Comparison of ENCODE assay signal across 12 cellular contexts in genomic region chr6:168603234-168603633, GRCh38.
A peak's percentile ranks its signal among the peaks of the same experiment; 100 is the strongest.
DNase-seq lines count a peak whose midpoint lies in the region; TF ChIP-seq lines count a peak whose summit lies in the region.
"Had no signal": no experiment of that assay in that cellular context is flagged by ENCODE, and none has a peak within 500 bp of the region (broad histone marks: within the 10 kb centered on the region; RNA-seq: fewer than 3 reads in every experiment).

No MANE protein-coding gene starts in this region.

- H3K4me3 Mint-ChIP-seq in glutamatergic neuron (ENCODE audit: unreplicated experiment): peak overlapping the region; percentile 27
- H3K4me3 Mint-ChIP-seq: CD8-positive, alpha-beta memory T cell had no signal

- DNase-seq in NCI-H2171 (lab: John Stamatoyannopoulos, UW): peak; percentile 76
- DNase-seq in NCI-H524 (lab: John Stamatoyannopoulos, UW): peak; percentile 85 to 95
- DNase-seq in glutamatergic neuron: peak; percentile 60
- DNase-seq in testis: peak; percentile 5
- no peak for DNase-seq in MV-4-11 (lab: John Stamatoyannopoulos, UW)
- no peak for DNase-seq in NCI-H526 (lab: John Stamatoyannopoulos, UW)
- no peak for DNase-seq in esophagus muscularis mucosa (ENCODE audit: extremely low spot score)
- DNase-seq: Caco-2; CD8-positive, alpha-beta memory T cell; GM23248 had no signal

- no peak for TF ChIP-seq CTCF in glutamatergic neuron (IDR thresholded peaks at IDR 0.05; ENCODE audit: partially characterized antibody, unreplicated experiment)
- TF ChIP-seq CTCF in testis (IDR thresholded peaks at IDR 0.05): no peak
- TF ChIP-seq CTCF in esophagus muscularis mucosa (IDR thresholded peaks at IDR 0.05): no peak

- no peak overlapping the region for H3K27ac ChIP-seq in testis
- H3K27ac ChIP-seq in esophagus muscularis mucosa (replicated peaks in 1 of 4): no peak overlapping the region
- H3K27ac ChIP-seq: A549, GM23248, HL-60 had no signal

- H3K27me3 ChIP-seq in testis (no peaks in the 10 kb centered on the region), esophagus muscularis mucosa (no peaks in the 10 kb centered on the region)

- no peaks in the 10 kb centered on the region for H3K36me3 ChIP-seq in testis (ENCODE audit: low read depth, missing control alignments)
- peaks cover 0 to 18% (median 7%) of the 10 kb centered on the region in 4 donors for H3K36me3 ChIP-seq in esophagus muscularis mucosa

- peaks cover 6% of the 10 kb centered on the region for H3K9me3 Mint-ChIP-seq in glutamatergic neuron (ENCODE audit: unreplicated experiment)

- H3K9me3 ChIP-seq in testis (no peaks in the 10 kb centered on the region), esophagus muscularis mucosa (no peaks in the 10 kb centered on the region)
- H3K9me3 ChIP-seq: A549, Caco-2 had no signal

- H3K36me3 Mint-ChIP-seq in glutamatergic neuron (ENCODE audit: unreplicated experiment): no peaks in the 10 kb centered on the region

- intact Hi-C loops in testis (cut with DNase I; ENCODE audit: low total_unique reads) (no loop called here), esophagus muscularis mucosa (cut with DNase I) (no loop called here)

- no peak for TF ChIP-seq POLR2A in testis (IDR thresholded peaks at IDR 0.05)
- TF ChIP-seq POLR2A in esophagus muscularis mucosa (IDR thresholded peaks at IDR 0.05; ENCODE audit: low read depth): no peak

- H3K27me3 Mint-ChIP-seq in glutamatergic neuron (ENCODE audit: unreplicated experiment): peaks cover 21% of the 10 kb centered on the region

- no peak for TF ChIP-seq EP300 in esophagus muscularis mucosa (IDR thresholded peaks at IDR 0.05)

- peak overlapping the region; percentile 97 for H3K27ac Mint-ChIP-seq in glutamatergic neuron (ENCODE audit: unreplicated experiment)
- H3K27ac Mint-ChIP-seq: CD8-positive, alpha-beta memory T cell had no signal

- 77 to 84% methylated on average over 4 of the region's 4 CpGs for WGBS in testis, 2 donors
- WGBS in esophagus muscularis mucosa: 79% methylated on average over 4 of the region's 4 CpGs

- no peak overlapping the region for H3K4me3 ChIP-seq in testis
- no peak overlapping the region for H3K4me3 ChIP-seq in esophagus muscularis mucosa
- H3K4me3 ChIP-seq: A549, GM23248 had no signal

- H3K4me1 Mint-ChIP-seq in glutamatergic neuron (ENCODE audit: low read depth, unreplicated experiment): peaks cover 36% of the 10 kb centered on the region
- H3K4me1 Mint-ChIP-seq: CD8-positive, alpha-beta memory T cell had no signal

- no peaks in the 10 kb centered on the region for H3K4me1 ChIP-seq in testis
- H3K4me1 ChIP-seq in esophagus muscularis mucosa: no peaks in the 10 kb centered on the region
- H3K4me1 ChIP-seq: A549 had no signal

Comparison
In these comparisons a context has a peak if more than half of its experiments do, and no peak if none do; other contexts are left out.
1. DNase-seq: peak in NCI-H2171 (single experiment), NCI-H524 (2 of 2), glutamatergic neuron (single experiment) and testis (single experiment); none in MV-4-11 (single experiment), NCI-H526 (0 of 2) and esophagus muscularis mucosa (single experiment).